Comparison of ENCODE assay signal across 1 cellular context in the genomic region with DNA sequence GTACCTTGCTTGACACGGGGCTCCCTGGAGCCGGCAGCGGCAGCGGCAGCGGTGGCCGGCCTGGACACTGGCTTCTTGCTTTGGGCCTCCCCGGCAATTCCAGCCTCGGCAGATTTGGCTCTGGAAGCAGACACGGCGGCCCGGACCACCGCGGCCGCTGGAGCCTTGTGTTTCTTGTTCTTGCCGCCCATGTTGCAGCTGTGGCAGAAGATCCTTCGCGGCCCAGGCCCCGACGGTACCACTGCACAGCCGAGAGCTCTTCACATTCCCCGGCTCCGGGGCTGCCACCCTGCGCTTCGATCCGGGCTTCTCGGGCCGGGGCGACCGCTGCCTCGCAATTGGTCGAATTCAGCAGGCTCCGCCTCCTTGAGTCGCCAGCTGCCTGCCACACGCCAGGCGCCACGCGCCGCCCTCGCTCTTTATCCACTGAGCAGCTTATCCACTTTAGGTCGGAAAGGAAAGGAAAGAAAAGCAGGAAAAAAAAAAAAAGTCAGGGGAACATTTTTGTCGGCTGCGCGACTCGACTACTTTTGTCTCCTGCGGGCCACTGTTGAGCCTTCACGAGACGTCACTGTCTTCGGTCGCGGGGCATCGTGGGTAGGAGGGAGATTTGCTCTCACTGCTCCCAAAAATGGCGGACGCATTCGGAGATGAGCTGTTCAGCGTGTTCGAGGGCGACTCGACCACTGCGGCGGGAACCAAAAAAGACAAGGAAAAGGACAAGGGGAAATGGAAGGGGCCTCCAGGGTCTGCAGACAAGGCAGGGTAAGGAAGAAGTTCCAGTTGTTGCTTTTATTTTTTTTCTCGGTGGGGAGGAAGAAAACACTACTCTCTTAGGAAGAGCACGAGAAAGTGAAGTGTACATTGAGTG.
TF ChIP-seq lines count a peak whose summit lies in the region.

Gene DHX29, minus strand, starts transcription at position 312 of the 871 bp plus-strand sequence. Its CDS starts 121 bp downstream, at position 191.
Gene MTREX, plus strand, starts transcription at position 607 of the 871 bp plus-strand sequence. Its CDS starts 25 bp downstream, at position 632.

TF ChIP-seq in HepG2, 621 proteins besides CTCF, POLR2A, EP300 and RAD21 (continued from another document and continues in another):
- TF ChIP-seq STAT6 (CRISPR knock-in tag; IDR thresholded peaks at IDR 0.05; ENCODE audit: borderline replicate concordance) (no peak), GPN1 (CRISPR knock-in tag; IDR thresholded peaks at IDR 0.05; ENCODE audit: borderline replicate concordance) (no peak), POLR2G (IDR thresholded peaks at IDR 0.05; ENCODE audit: low read depth, low read length) (peak; percentile 95), RXRA (CRISPR knock-in tag; IDR thresholded peaks at IDR 0.05) (peak; percentile 61), PHF20 (CRISPR knock-in tag; IDR thresholded peaks at IDR 0.05) (peak; percentile 79), ZNF678 (CRISPR knock-in tag; IDR thresholded peaks at IDR 0.05) (peak; percentile 37; the same call in 1 of the 2 replicates), ZBTB7A (CRISPR knock-in tag; IDR thresholded peaks at IDR 0.05) (no peak), ZNF614 (CRISPR knock-in tag; IDR thresholded peaks at IDR 0.05; ENCODE audit: borderline replicate concordance) (peak; percentile 80), IRX3 (CRISPR knock-in tag; IDR thresholded peaks at IDR 0.05; ENCODE audit: borderline replicate concordance, low read depth) (peak; percentile 80; the same call in 1 of the 2 replicates), KDM1A (CRISPR knock-in tag; IDR thresholded peaks at IDR 0.05) (no peak), HCFC1 (IDR thresholded peaks at IDR 0.05; ENCODE audit: low read depth, low read length) (peak; percentile 42; the same call in 1 of the 2 replicates), MAX (IDR thresholded peaks at IDR 0.05) (peak; percentile 90), GMEB2 (CRISPR knock-in tag; IDR thresholded peaks at IDR 0.05; ENCODE audit: low read depth) (no peak), SIN3B (IDR thresholded peaks at IDR 0.05; ENCODE audit: low read length) (no peak; the same call in 1 of the 2 replicates), HBP1 (CRISPR knock-in tag; IDR thresholded peaks at IDR 0.05; ENCODE audit: low read depth) (no peak; the same call in 1 of the 2 replicates), PREB (CRISPR knock-in tag; IDR thresholded peaks at IDR 0.05) (no peak), HMGXB4 (CRISPR knock-in tag; IDR thresholded peaks at IDR 0.05; ENCODE audit: borderline replicate concordance in 1 of 2, low read depth in 1 of 2) (peak; percentile 67 to 73; a peak in 3 of 4 replicates), PHF8 (CRISPR knock-in tag; IDR thresholded peaks at IDR 0.05) (peak; percentile 97), ZNF891 (CRISPR knock-in tag; IDR thresholded peaks at IDR 0.05) (0 out of 2 replicates have a peak, but pooled peaks have one; percentile 44), TAF1 (CRISPR knock-in tag; IDR thresholded peaks at IDR 0.05) (peak; percentile 90), SMARCC2 (IDR thresholded peaks at IDR 0.05) (no peak)
- TF ChIP-seq, protein P1, sequence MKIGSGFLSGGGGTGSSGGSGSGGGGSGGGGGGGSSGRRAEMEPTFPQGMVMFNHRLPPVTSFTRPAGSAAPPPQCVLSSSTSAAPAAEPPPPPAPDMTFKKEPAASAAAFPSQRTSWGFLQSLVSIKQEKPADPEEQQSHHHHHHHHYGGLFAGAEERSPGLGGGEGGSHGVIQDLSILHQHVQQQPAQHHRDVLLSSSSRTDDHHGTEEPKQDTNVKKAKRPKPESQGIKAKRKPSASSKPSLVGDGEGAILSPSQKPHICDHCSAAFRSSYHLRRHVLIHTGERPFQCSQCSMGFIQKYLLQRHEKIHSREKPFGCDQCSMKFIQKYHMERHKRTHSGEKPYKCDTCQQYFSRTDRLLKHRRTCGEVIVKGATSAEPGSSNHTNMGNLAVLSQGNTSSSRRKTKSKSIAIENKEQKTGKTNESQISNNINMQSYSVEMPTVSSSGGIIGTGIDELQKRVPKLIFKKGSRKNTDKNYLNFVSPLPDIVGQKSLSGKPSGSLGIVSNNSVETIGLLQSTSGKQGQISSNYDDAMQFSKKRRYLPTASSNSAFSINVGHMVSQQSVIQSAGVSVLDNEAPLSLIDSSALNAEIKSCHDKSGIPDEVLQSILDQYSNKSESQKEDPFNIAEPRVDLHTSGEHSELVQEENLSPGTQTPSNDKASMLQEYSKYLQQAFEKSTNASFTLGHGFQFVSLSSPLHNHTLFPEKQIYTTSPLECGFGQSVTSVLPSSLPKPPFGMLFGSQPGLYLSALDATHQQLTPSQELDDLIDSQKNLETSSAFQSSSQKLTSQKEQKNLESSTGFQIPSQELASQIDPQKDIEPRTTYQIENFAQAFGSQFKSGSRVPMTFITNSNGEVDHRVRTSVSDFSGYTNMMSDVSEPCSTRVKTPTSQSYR (CRISPR knock-in tag; IDR thresholded peaks at IDR 0.05; ENCODE audit: borderline replicate concordance), result peak; percentile 2; the same call in 1 of the 2 replicates
- TF ChIP-seq, protein P2, sequence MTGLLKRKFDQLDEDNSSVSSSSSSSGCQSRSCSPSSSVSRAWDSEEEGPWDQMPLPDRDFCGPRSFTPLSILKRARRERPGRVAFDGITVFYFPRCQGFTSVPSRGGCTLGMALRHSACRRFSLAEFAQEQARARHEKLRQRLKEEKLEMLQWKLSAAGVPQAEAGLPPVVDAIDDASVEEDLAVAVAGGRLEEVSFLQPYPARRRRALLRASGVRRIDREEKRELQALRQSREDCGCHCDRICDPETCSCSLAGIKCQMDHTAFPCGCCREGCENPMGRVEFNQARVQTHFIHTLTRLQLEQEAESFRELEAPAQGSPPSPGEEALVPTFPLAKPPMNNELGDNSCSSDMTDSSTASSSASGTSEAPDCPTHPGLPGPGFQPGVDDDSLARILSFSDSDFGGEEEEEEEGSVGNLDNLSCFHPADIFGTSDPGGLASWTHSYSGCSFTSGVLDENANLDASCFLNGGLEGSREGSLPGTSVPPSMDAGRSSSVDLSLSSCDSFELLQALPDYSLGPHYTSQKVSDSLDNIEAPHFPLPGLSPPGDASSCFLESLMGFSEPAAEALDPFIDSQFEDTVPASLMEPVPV (CRISPR knock-in tag; IDR thresholded peaks at IDR 0.05), result peak; percentile 87
- TF ChIP-seq, protein P3, sequence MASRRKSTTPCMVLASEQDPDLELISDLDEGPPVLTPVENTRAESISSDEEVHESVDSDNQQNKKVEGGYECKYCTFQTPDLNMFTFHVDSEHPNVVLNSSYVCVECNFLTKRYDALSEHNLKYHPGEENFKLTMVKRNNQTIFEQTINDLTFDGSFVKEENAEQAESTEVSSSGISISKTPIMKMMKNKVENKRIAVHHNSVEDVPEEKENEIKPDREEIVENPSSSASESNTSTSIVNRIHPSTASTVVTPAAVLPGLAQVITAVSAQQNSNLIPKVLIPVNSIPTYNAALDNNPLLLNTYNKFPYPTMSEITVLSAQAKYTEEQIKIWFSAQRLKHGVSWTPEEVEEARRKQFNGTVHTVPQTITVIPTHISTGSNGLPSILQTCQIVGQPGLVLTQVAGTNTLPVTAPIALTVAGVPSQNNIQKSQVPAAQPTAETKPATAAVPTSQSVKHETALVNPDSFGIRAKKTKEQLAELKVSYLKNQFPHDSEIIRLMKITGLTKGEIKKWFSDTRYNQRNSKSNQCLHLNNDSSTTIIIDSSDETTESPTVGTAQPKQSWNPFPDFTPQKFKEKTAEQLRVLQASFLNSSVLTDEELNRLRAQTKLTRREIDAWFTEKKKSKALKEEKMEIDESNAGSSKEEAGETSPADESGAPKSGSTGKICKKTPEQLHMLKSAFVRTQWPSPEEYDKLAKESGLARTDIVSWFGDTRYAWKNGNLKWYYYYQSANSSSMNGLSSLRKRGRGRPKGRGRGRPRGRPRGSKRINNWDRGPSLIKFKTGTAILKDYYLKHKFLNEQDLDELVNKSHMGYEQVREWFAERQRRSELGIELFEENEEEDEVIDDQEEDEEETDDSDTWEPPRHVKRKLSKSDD (CRISPR knock-in tag; IDR thresholded peaks at IDR 0.05; ENCODE audit: low read depth), result peak; percentile 24; the same call in 1 of the 2 replicates
- TF ChIP-seq, protein P4, sequence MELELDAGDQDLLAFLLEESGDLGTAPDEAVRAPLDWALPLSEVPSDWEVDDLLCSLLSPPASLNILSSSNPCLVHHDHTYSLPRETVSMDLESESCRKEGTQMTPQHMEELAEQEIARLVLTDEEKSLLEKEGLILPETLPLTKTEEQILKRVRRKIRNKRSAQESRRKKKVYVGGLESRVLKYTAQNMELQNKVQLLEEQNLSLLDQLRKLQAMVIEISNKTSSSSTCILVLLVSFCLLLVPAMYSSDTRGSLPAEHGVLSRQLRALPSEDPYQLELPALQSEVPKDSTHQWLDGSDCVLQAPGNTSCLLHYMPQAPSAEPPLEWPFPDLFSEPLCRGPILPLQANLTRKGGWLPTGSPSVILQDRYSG (CRISPR knock-in tag; IDR thresholded peaks at IDR 0.05), result peak; percentile 79
- TF ChIP-seq, protein P5, sequence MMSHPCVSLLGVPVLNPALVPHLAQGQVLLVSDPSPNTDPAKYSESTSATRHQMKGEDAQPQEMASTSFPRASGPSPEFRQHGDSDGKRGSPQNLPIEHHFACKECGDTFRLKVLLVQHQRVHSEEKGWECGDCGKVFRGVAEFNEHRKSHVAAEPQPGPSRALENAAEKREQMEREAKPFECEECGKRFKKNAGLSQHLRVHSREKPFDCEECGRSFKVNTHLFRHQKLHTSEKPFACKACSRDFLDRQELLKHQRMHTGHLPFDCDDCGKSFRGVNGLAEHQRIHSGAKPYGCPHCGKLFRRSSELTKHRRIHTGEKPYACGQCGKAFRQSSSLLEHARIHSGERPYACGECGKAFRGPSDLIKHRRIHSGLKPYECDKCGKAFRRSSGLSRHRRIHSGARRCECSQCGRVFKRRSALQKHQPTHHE (CRISPR knock-in tag; IDR thresholded peaks at IDR 0.05; ENCODE audit: borderline replicate concordance), result peak; percentile 47; the same call in 1 of the 2 replicates
- TF ChIP-seq, protein P6, sequence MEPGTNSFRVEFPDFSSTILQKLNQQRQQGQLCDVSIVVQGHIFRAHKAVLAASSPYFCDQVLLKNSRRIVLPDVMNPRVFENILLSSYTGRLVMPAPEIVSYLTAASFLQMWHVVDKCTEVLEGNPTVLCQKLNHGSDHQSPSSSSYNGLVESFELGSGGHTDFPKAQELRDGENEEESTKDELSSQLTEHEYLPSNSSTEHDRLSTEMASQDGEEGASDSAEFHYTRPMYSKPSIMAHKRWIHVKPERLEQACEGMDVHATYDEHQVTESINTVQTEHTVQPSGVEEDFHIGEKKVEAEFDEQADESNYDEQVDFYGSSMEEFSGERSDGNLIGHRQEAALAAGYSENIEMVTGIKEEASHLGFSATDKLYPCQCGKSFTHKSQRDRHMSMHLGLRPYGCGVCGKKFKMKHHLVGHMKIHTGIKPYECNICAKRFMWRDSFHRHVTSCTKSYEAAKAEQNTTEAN (CRISPR knock-in tag; conservative IDR thresholded peaks at IDR 0.05), result peak; percentile 80; the same call in 1 of the 2 replicates
